In genomic region chr9:34380511-34381315, GRCh38 we compare ENCODE assay signal across 8 cellular contexts. TPM values are rescaled to one million over a fixed set of nuclear protein-coding genes. Genes with fewer than 3 reads are reported as not detected.
DNase-seq lines count a peak whose midpoint lies in the region; ATAC-seq and TF ChIP-seq lines count a peak whose summit lies in the region.

No MANE protein-coding gene starts in this region.

- peak overlapping the region; percentile 52 for H3K9ac ChIP-seq in OCI-LY3 (ENCODE audit: low read length)
- peak overlapping the region; percentile 87 to 89 for H3K9ac ChIP-seq in mucosa of rectum (ENCODE audit: low read depth in 1 of 2, low read length in 2 of 2)

- no peaks in the 10 kb centered on the region for H3K27me3 Mint-ChIP-seq in activated T-cell treated with anti-CD3 and anti-CD28 coated beads, Interleukin-2, amount 50 U/mL, for 4 hours (ENCODE audit: low read depth)

- peak; percentile 97 for DNase-seq in GM03348 (ENCODE audit: low spot score)
- peak; percentile 68 for DNase-seq in activated T-cell treated with anti-CD3 and anti-CD28 coated beads, Interleukin-2, amount 50 U/mL, for 4 hours
- DNase-seq in stimulated activated CD8-positive, alpha-beta memory T cell treated with anti-CD3 and anti-CD28 coated beads, Interleukin-4, amount 100 ng/mL, for 24 hours (ENCODE audit: low read depth) = peak; percentile 63

- peak overlapping the region; percentile 93 for H2AFZ ChIP-seq in OCI-LY3 (ENCODE audit: low read depth, low read length)

- H3K27me3 ChIP-seq in OCI-LY3 (ENCODE audit: low read depth, low read length) (peaks cover 7% of the 10 kb centered on the region), mucosa of rectum (ENCODE audit: control insufficient read depth in 2 of 2, insufficient read depth in 2 of 2, low read length in 2 of 2) (no peaks in the 10 kb centered on the region)

- H4K20me1 ChIP-seq in OCI-LY3 (ENCODE audit: insufficient read depth, low read length) = no peaks in the 10 kb centered on the region

- ATAC-seq in HG03432 (IDR thresholded peaks at IDR 0.05; ENCODE audit: unreplicated experiment) = peak; percentile 33
- peak; percentile 56 to 65 for ATAC-seq in activated T-cell treated with anti-CD3 and anti-CD28 coated beads, Interleukin-2, amount 50 U/mL, for 4 hours
- ATAC-seq in esophagus mucosa = peak; percentile 63
- no peak for ATAC-seq in GM19395 (IDR thresholded peaks at IDR 0.05; ENCODE audit: unreplicated experiment)

- H3K9me3 Mint-ChIP-seq in activated T-cell treated with anti-CD3 and anti-CD28 coated beads, Interleukin-2, amount 50 U/mL, for 4 hours = no peaks in the 10 kb centered on the region

- H3K4me1 ChIP-seq in OCI-LY3 (ENCODE audit: low read length) (peaks cover 16% of the 10 kb centered on the region), mucosa of rectum (ENCODE audit: control insufficient read depth in 2 of 2, insufficient read depth in 2 of 2, low read length in 2 of 2) (peaks cover 27 to 28% of the 10 kb centered on the region in 2 donors)

- TF ChIP-seq CTCF in OCI-LY3 (IDR thresholded peaks at IDR 0.05; ENCODE audit: low read depth, low read length) = no peak

- peak overlapping the region; percentile 76 for H3K4me2 ChIP-seq in OCI-LY3 (ENCODE audit: low read length)

- H3K27ac ChIP-seq in OCI-LY3 (ENCODE audit: low read length) (no peak overlapping the region), mucosa of rectum (ENCODE audit: low read depth in 2 of 2, low read length in 2 of 2) (peak overlapping the region; percentile 70 to 78)

- H3K36me3 ChIP-seq in OCI-LY3 (replicated peaks; ENCODE audit: low read depth, low read length) (no peaks in the 10 kb centered on the region), mucosa of rectum (ENCODE audit: control insufficient read depth in 2 of 2, insufficient read depth in 2 of 2, low read length in 2 of 2) (no peaks in the 10 kb centered on the region)

- H3K9me3 ChIP-seq in OCI-LY3 (ENCODE audit: insufficient read depth, low read length) (no peaks in the 10 kb centered on the region), mucosa of rectum (ENCODE audit: control insufficient read depth in 2 of 2, low read length in 2 of 2) (no peaks in the 10 kb centered on the region)

- H3K4me3 ChIP-seq in OCI-LY3 (ENCODE audit: low read length) (peak overlapping the region; percentile 84), mucosa of rectum (ENCODE audit: low read length in 2 of 2) (peak overlapping the region; percentile 74 to 79)

- peak overlapping the region; percentile 84 for H3K4me3 Mint-ChIP-seq in activated T-cell treated with anti-CD3 and anti-CD28 coated beads, Interleukin-2, amount 50 U/mL, for 4 hours

- no peaks in the 10 kb centered on the region for H3K36me3 Mint-ChIP-seq in activated T-cell treated with anti-CD3 and anti-CD28 coated beads, Interleukin-2, amount 50 U/mL, for 4 hours (ENCODE audit: insufficient read depth)

- H3K4me1 Mint-ChIP-seq in activated T-cell treated with anti-CD3 and anti-CD28 coated beads, Interleukin-2, amount 50 U/mL, for 4 hours (ENCODE audit: low read depth) = peaks cover 34% of the 10 kb centered on the region

- no peaks in the 10 kb centered on the region for H3K79me2 ChIP-seq in OCI-LY3 (ENCODE audit: low read length)

RNA-seq across cellular contexts. Expression of gene MYORG, which starts 4.0 kb away (rescaled TPM):
- 1 to 10 TPM in 1 of 3 donors, under 1 TPM in 2; 0.60 to 1.8 (median 0.87) TPM for total RNA-seq in activated T-cell treated with anti-CD3 and anti-CD28 coated beads, Interleukin-2, amount 50 U/mL, for 4 hours
- total RNA-seq in esophagus mucosa = 5.4 TPM

RNA-seq across cellular contexts. Expression of gene NUDT2, which starts 51.3 kb away (rescaled TPM):
- 10 to 100 TPM; 23.5 to 27.9 (median 25.9) TPM for total RNA-seq in activated T-cell treated with anti-CD3 and anti-CD28 coated beads, Interleukin-2, amount 50 U/mL, for 4 hours
- 19.9 TPM for total RNA-seq in esophagus mucosa

RNA-seq across cellular contexts. Expression of gene KIF24, which starts 51.6 kb away (rescaled TPM):
- 1 to 10 TPM; 2.2 to 2.6 (median 2.5) TPM for total RNA-seq in activated T-cell treated with anti-CD3 and anti-CD28 coated beads, Interleukin-2, amount 50 U/mL, for 4 hours
- total RNA-seq in esophagus mucosa = 2.0 TPM
